In the genomic region with DNA sequence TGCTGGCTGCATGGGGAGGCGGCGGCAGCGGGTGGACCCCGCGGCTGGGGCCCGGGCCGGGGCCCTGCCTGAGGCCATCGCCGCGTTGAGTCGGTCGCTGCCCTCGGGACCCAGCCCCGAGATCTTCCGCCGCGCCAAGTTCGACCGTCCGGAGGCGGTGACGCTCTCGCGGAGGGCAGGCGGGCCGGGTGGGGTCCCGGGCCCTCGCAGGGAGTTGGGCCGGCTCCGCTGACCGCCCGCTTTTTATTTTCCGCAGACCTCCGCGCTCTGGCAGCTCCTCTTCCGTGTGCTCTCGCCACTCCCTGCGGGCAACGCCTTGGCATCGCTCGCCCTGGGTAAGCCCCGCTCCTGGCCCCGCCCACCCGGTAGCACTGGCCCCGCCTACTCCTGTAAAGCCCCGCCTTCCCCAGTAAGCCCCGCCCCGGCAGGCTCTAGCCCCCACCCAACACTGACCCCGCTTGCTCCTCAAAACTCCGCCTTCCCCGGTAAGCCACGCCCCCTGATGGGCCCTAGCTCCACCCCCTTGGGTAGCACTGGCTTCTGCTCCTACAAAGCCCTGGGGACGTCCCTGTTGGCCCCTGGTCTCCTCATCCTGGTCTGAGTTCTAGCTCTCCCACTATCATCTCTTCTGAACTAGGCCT, we compare ENCODE assay signal across 8 cellular contexts. TPM values are rescaled to one million over a fixed set of nuclear protein-coding genes. Genes with fewer than 3 reads are reported as not detected.
DNase-seq lines count a peak whose midpoint lies in the region; ATAC-seq and TF ChIP-seq lines count a peak whose summit lies in the region.

No MANE protein-coding gene starts in this region.

- no peaks in the 10 kb centered on the region for H3K4me1 Mint-ChIP-seq in Caco-2 (ENCODE audit: low read depth, unreplicated experiment)
- peaks cover 4 to 21% (median 16%) of the 10 kb centered on the region in 7 donors for H3K4me1 Mint-ChIP-seq in naive thymus-derived CD4-positive, alpha-beta T cell

- H3K36me3 ChIP-seq in Caco-2 (ENCODE audit: control insufficient read depth, insufficient read depth, low read length), result no peaks in the 10 kb centered on the region; the same call in 1 of the 2 replicates
- no peaks in the 10 kb centered on the region for H3K36me3 ChIP-seq in esophagus (ENCODE audit: control insufficient read depth in 2 of 2, insufficient read depth in 2 of 2, low read length in 1 of 2)
- no peaks in the 10 kb centered on the region for H3K36me3 ChIP-seq in naive thymus-derived CD4-positive, alpha-beta T cell (ENCODE audit: control insufficient read depth in 2 of 3, insufficient read depth in 3 of 3, low read length in 3 of 3)

- no peaks in the 10 kb centered on the region for H3K9me3 Mint-ChIP-seq in Caco-2 (ENCODE audit: unreplicated experiment)
- H3K9me3 Mint-ChIP-seq in naive thymus-derived CD4-positive, alpha-beta T cell, result no peaks in the 10 kb centered on the region

- intact Hi-C loops in Caco-2 (cut with micrococcal nuclease; ENCODE audit: unreplicated experiment), result loop anchor here (2.0 to 5.0 kb wide), 2 partner anchors 36 to 121 kb away; a partner anchor contains a TSS
- intact Hi-C loops in naive thymus-derived CD4-positive, alpha-beta T cell (cut with micrococcal nuclease), result loop anchor here (1.0 to 10.0 kb wide), 17 partner anchors 17 to 739 kb away; a partner anchor contains a TSS

- POLR2A ChIA-PET in Caco-2 (lab: Charles Lee), result interaction anchor here (1.4 to 1.5 kb wide), 2 partner anchors 11 to 243 kb away, joined by 3 to 4 read pairs; a partner anchor contains a TSS
- POLR2A ChIA-PET in naive thymus-derived CD4-positive, alpha-beta T cell (lab: Charles Lee), result interaction anchor here (1.1 to 4.1 kb wide), 2 partner anchors 10 to 70 kb away, joined by 3 to 80 read pairs; no protein-coding TSS in a partner anchor

- H3K27ac Mint-ChIP-seq in Caco-2 (ENCODE audit: unreplicated experiment), result peak overlapping the region; percentile 87
- H3K27ac Mint-ChIP-seq in naive thymus-derived CD4-positive, alpha-beta T cell, result peak overlapping the region; percentile 72 to 97 (median 94)

- H3K4me3 ChIP-seq in Caco-2 (ENCODE audit: low read depth, low read length), result peak overlapping the region; percentile 83
- peak overlapping the region; percentile 58 to 63 for H3K4me3 ChIP-seq in esophagus (ENCODE audit: low read depth in 1 of 2, low read length in 2 of 2)
- H3K4me3 ChIP-seq in naive thymus-derived CD4-positive, alpha-beta T cell (ENCODE audit: low read length), result peak overlapping the region; percentile 71

- peak overlapping the region; percentile 79 for H3K4me3 Mint-ChIP-seq in Caco-2 (ENCODE audit: unreplicated experiment)
- peak overlapping the region; percentile 70 to 89 (median 85) for H3K4me3 Mint-ChIP-seq in naive thymus-derived CD4-positive, alpha-beta T cell

- DNase-seq in Caco-2 (peak; percentile 85 to 88), NOMO-1 treated with dmso at 0.1 percent for 144 hours (lab: John Stamatoyannopoulos, UW; ENCODE audit: unreplicated experiment) (peak; percentile 57), activated T-cell treated with anti-CD3 and anti-CD28 coated beads for 1 hour (ENCODE audit: low read depth) (peak; percentile 77)
- DNase-seq in naive thymus-derived CD4-positive, alpha-beta T cell, result peak; percentile 66 to 94 (median 70)
- peak; percentile 95 for DNase-seq in stimulated activated naive CD8-positive, alpha-beta T cell treated with anti-CD3 and anti-CD28 coated beads, Interleukin-15, Interleukin-2, amounts not matched to agents 100 U/mL and 50 U/mL, for 24 hours

- H3K4me1 ChIP-seq in Caco-2 (peaks cover 25% of the 10 kb centered on the region), esophagus (ENCODE audit: control insufficient read depth in 2 of 2, insufficient read depth in 2 of 2, low read length in 1 of 2) (peaks cover 7 to 29% of the 10 kb centered on the region in 2 donors)
- H3K4me1 ChIP-seq in naive thymus-derived CD4-positive, alpha-beta T cell (ENCODE audit: control insufficient read depth in 2 of 2, insufficient read depth in 2 of 2, low read length in 2 of 2), result peaks cover 13 to 17% of the 10 kb centered on the region in 2 donors

- ATAC-seq in HG02610 (IDR thresholded peaks at IDR 0.05; ENCODE audit: unreplicated experiment) (peak; percentile 3), GM21528 (IDR thresholded peaks at IDR 0.05; ENCODE audit: low FRiP score, unreplicated experiment) (no peak)
- ATAC-seq in naive thymus-derived CD4-positive, alpha-beta T cell, result peak; percentile 53
- ATAC-seq in stimulated activated naive CD8-positive, alpha-beta T cell treated with anti-CD3 and anti-CD28 coated beads, Interleukin-15, Interleukin-2, amounts not matched to agents 100 U/mL and 50 U/mL, for 24 hours, result peak; percentile 12

- CTCF ChIA-PET in Caco-2 (lab: Charles Lee), result interaction anchor here (0.8 to 2.9 kb wide), 2 partner anchors 10 to 19 kb away, joined by 3 to 57 read pairs; no protein-coding TSS in a partner anchor
- CTCF ChIA-PET in naive thymus-derived CD4-positive, alpha-beta T cell (lab: Charles Lee), result interaction anchor here (4.2 to 4.3 kb wide), 2 partner anchors 11 to 121 kb away, joined by 56 to 94 read pairs; no protein-coding TSS in a partner anchor

- H3K9me3 ChIP-seq in Caco-2, result no peaks in the 10 kb centered on the region
- no peaks in the 10 kb centered on the region for H3K9me3 ChIP-seq in esophagus (ENCODE audit: control insufficient read depth in 2 of 2, insufficient read depth in 1 of 2, low read depth in 1 of 2, low read length in 1 of 2)
- no peaks in the 10 kb centered on the region for H3K9me3 ChIP-seq in naive thymus-derived CD4-positive, alpha-beta T cell (ENCODE audit: control insufficient read depth in 2 of 3, low read length in 3 of 3)

- no peak for TF ChIP-seq CTCF in Caco-2 (IDR thresholded peaks at IDR 0.05; ENCODE audit: insufficient read depth in 1 of 2, low read depth in 1 of 2, low read length in 1 of 2, severe bottlenecking in 1 of 2, unreplicated experiment in 1 of 2)

- TSS peak; percentile 26 for BruUV-seq in Caco-2 (replicated peaks; lab: Mats Ljungman, UMichigan)

- H3K27me3 ChIP-seq in Caco-2 (replicated peaks; ENCODE audit: control insufficient read depth, insufficient read depth, low read length) (no peaks in the 10 kb centered on the region), esophagus (ENCODE audit: control insufficient read depth in 1 of 2, insufficient read depth in 2 of 2, low read length in 2 of 2) (no peaks in the 10 kb centered on the region)
- no peaks in the 10 kb centered on the region for H3K27me3 ChIP-seq in naive thymus-derived CD4-positive, alpha-beta T cell (ENCODE audit: control insufficient read depth in 2 of 2, insufficient read depth in 2 of 2, low read length in 2 of 2)

- 1% methylated on average over 48 to 53 of the region's 53 CpGs for WGBS in esophagus, 2 donors

- H3K36me3 Mint-ChIP-seq in Caco-2 (ENCODE audit: insufficient read depth, unreplicated experiment), result peaks cover 12% of the 10 kb centered on the region
- peaks cover 0 to 2% (median 0%) of the 10 kb centered on the region in 5 donors for H3K36me3 Mint-ChIP-seq in naive thymus-derived CD4-positive, alpha-beta T cell

- no peaks in the 10 kb centered on the region for H3K27me3 Mint-ChIP-seq in Caco-2 (ENCODE audit: insufficient read depth, unreplicated experiment)
- no peaks in the 10 kb centered on the region for H3K27me3 Mint-ChIP-seq in naive thymus-derived CD4-positive, alpha-beta T cell

- peak overlapping the region; percentile 95 for H3K27ac ChIP-seq in esophagus (ENCODE audit: low read depth in 2 of 2, low read length in 1 of 2)
- H3K27ac ChIP-seq in naive thymus-derived CD4-positive, alpha-beta T cell (ENCODE audit: low read depth, low read length), result peak overlapping the region; percentile 100

RNA-seq across cellular contexts. Expression of a gene that starts 0.4 kb away (rescaled TPM):
- total RNA-seq in Caco-2 (2022), result 30.3 and 30.8 TPM in 2 replicates
- 10 to 100 TPM; 11.8 to 17.6 TPM for polyA plus RNA-seq in esophagus
- 100 to 1,000 TPM in 1 of 5 experiments, 10 to 100 TPM in 4; 19.7 to 294 (median 31.3) TPM for total RNA-seq in naive thymus-derived CD4-positive, alpha-beta T cell
- 10 to 100 TPM; 10.4 to 14.9 TPM for polyA plus RNA-seq in naive thymus-derived CD4-positive, alpha-beta T cell

RNA-seq across cellular contexts. Expression of a gene that starts 4.8 kb away (rescaled TPM):
- total RNA-seq in Caco-2 (2022), result 46.0 and 75.1 TPM in 2 replicates
- polyA plus RNA-seq in esophagus, result 10 to 100 TPM; 78.0 to 99.3 TPM
- 100 to 1,000 TPM in 4 of 5 experiments, 10 to 100 TPM in 1; 94.4 to 517 (median 192) TPM for total RNA-seq in naive thymus-derived CD4-positive, alpha-beta T cell
- polyA plus RNA-seq in naive thymus-derived CD4-positive, alpha-beta T cell, result 100 to 1,000 TPM; 463 to 787 TPM

RNA-seq across cellular contexts. Expression of a gene that starts 16.9 kb away (rescaled TPM):
- 0.88 and 1.5 TPM in 2 replicates for total RNA-seq in Caco-2 (2022)
- polyA plus RNA-seq in esophagus, result 100 to 1,000 TPM in 1 of 2 donors, 10 to 100 TPM in 1; 99.5 to 145 TPM
- 10 to 100 TPM in 2 of 5 experiments, 1 to 10 TPM in 2, under 1 TPM in 1; 0.65 to 55.4 (median 6.6) TPM for total RNA-seq in naive thymus-derived CD4-positive, alpha-beta T cell
- 100 to 1,000 TPM in 1 of 2 donors, 10 to 100 TPM in 1; 69.1 to 180 TPM for polyA plus RNA-seq in naive thymus-derived CD4-positive, alpha-beta T cell

RNA-seq across cellular contexts. Expression of a gene that starts 34.9 kb away (rescaled TPM):
- 0.28 TPM in 1 of 2 replicates, not detected in the other for total RNA-seq in Caco-2 (2022)
- 1 to 10 TPM in 1 of 2 donors, under 1 TPM in 1; 0.29 to 1.3 TPM for polyA plus RNA-seq in esophagus
- total RNA-seq in naive thymus-derived CD4-positive, alpha-beta T cell, result 1 to 10 TPM in 4 of 5 experiments, under 1 TPM in 1; 0.83 to 5.7 (median 3.7) TPM
- 1 to 10 TPM; 2.5 to 4.0 TPM for polyA plus RNA-seq in naive thymus-derived CD4-positive, alpha-beta T cell
